In genomic region chr4:151407466-151408379, GRCh38 we compare ENCODE assay signal across 8 cellular contexts. TPM values are rescaled to one million over a fixed set of nuclear protein-coding genes. Genes with fewer than 3 reads are reported as not detected.
A peak's percentile ranks its signal among the peaks of the same experiment; 100 is the strongest.
DNase-seq lines count a peak whose midpoint lies in the region; ATAC-seq and TF ChIP-seq lines count a peak whose summit lies in the region.

No MANE protein-coding gene starts in this region.

- H3K9me3 Mint-ChIP-seq in Caco-2 (ENCODE audit: unreplicated experiment) (no peaks in the 10 kb centered on the region), activated B cell treated with CpG ODN at 0.5 μM for 24 hours (no peaks in the 10 kb centered on the region), nephron (no peaks in the 10 kb centered on the region)

- peak overlapping the region; percentile 86 for H3K4me3 Mint-ChIP-seq in Caco-2 (ENCODE audit: unreplicated experiment)
- peak overlapping the region; percentile 86 for H3K4me3 Mint-ChIP-seq in activated B cell treated with CpG ODN at 0.5 μM for 24 hours
- H3K4me3 Mint-ChIP-seq in nephron = peak overlapping the region; percentile 91 to 92 (median 91)

- peak in 1 of 2 experiments; percentile 6 for TF ChIP-seq CTCF in Caco-2 (IDR thresholded peaks at IDR 0.05; ENCODE audit: insufficient read depth in 1 of 2, low read depth in 1 of 2, low read length in 1 of 2, severe bottlenecking in 1 of 2, unreplicated experiment in 1 of 2)
- TF ChIP-seq CTCF in activated B cell treated with CpG ODN at 0.5 μM for 24 hours (IDR thresholded peaks at IDR 0.05) = no peak
- no peak for TF ChIP-seq CTCF in nephron (IDR thresholded peaks at IDR 0.05; ENCODE audit: unreplicated experiment in 3 of 3)

- H3K4me3 ChIP-seq in Caco-2 (ENCODE audit: low read depth, low read length) (peak overlapping the region; percentile 71), esophagus (ENCODE audit: low read depth in 1 of 2, low read length in 2 of 2) (peak overlapping the region; percentile 68 to 79)

- H3K27me3 Mint-ChIP-seq in Caco-2 (ENCODE audit: insufficient read depth, unreplicated experiment) (no peaks in the 10 kb centered on the region), activated B cell treated with CpG ODN at 0.5 μM for 24 hours (peaks cover 30% of the 10 kb centered on the region), nephron (ENCODE audit: low read depth) (peaks cover 44% of the 10 kb centered on the region)

- H3K4me1 ChIP-seq in Caco-2 = peaks cover 11% of the 10 kb centered on the region; the same call in 1 of the 2 replicates
- H3K4me1 ChIP-seq in esophagus (ENCODE audit: control insufficient read depth in 2 of 2, insufficient read depth in 2 of 2, low read length in 1 of 2) = no peaks in the 10 kb centered on the region

- H3K27me3 ChIP-seq in Caco-2 (replicated peaks; ENCODE audit: control insufficient read depth, insufficient read depth, low read length) (no peaks in the 10 kb centered on the region), esophagus (ENCODE audit: control insufficient read depth in 1 of 2, insufficient read depth in 2 of 2, low read length in 2 of 2) (no peaks in the 10 kb centered on the region)

- H3K27ac Mint-ChIP-seq in Caco-2 (ENCODE audit: unreplicated experiment) = peak overlapping the region; percentile 85
- H3K27ac Mint-ChIP-seq in activated B cell treated with CpG ODN at 0.5 μM for 24 hours = no peak overlapping the region
- H3K27ac Mint-ChIP-seq in nephron = peak overlapping the region; percentile 70 to 93 (median 93)

- H3K27ac ChIP-seq in esophagus (ENCODE audit: low read depth in 2 of 2, low read length in 1 of 2) = peak overlapping the region; percentile 92 to 95

- H3K4me1 Mint-ChIP-seq in Caco-2 (ENCODE audit: low read depth, unreplicated experiment) = no peaks in the 10 kb centered on the region
- peaks cover 24% of the 10 kb centered on the region for H3K4me1 Mint-ChIP-seq in activated B cell treated with CpG ODN at 0.5 μM for 24 hours
- H3K4me1 Mint-ChIP-seq in nephron = peaks cover 25% of the 10 kb centered on the region

- H3K36me3 ChIP-seq in Caco-2 (ENCODE audit: control insufficient read depth, insufficient read depth, low read length) = no peaks in the 10 kb centered on the region
- no peaks in the 10 kb centered on the region for H3K36me3 ChIP-seq in esophagus (ENCODE audit: control insufficient read depth in 2 of 2, insufficient read depth in 2 of 2, low read length in 1 of 2)

- H3K36me3 Mint-ChIP-seq in Caco-2 (ENCODE audit: insufficient read depth, unreplicated experiment) = peaks cover 5% of the 10 kb centered on the region
- H3K36me3 Mint-ChIP-seq in activated B cell treated with CpG ODN at 0.5 μM for 24 hours (ENCODE audit: low read depth) = no peaks in the 10 kb centered on the region
- peaks cover under 1% of the 10 kb centered on the region for H3K36me3 Mint-ChIP-seq in nephron (ENCODE audit: low read depth)

- H3K9me3 ChIP-seq in Caco-2 = no peaks in the 10 kb centered on the region
- H3K9me3 ChIP-seq in esophagus (ENCODE audit: control insufficient read depth in 2 of 2, insufficient read depth in 1 of 2, low read depth in 1 of 2, low read length in 1 of 2) = no peaks in the 10 kb centered on the region

- DNase-seq in Caco-2 (peak in 1 of 2 experiments; percentile 25), activated B cell treated with CpG ODN at 0.5 μM for 24 hours (peak; percentile 21), islet precursor cell (no peak), hepatic stellate cell (ENCODE audit: low spot score) (no peak)

- 16 to 18% methylated on average over 29 of the region's 29 CpGs for WGBS in esophagus, 2 donors

- BruUV-seq in Caco-2 (replicated peaks; lab: Mats Ljungman, UMichigan) = no TSS peak

- intact Hi-C loops in Caco-2 (cut with micrococcal nuclease; ENCODE audit: unreplicated experiment) = loop anchor here (1.0 to 5.0 kb wide), 2 partner anchors 45 to 195 kb away; no protein-coding TSS in a partner anchor
- intact Hi-C loops in activated B cell treated with CpG ODN at 0.5 μM for 24 hours (cut with micrococcal nuclease) = loop anchor here (2.0 to 5.0 kb wide), 3 partner anchors 310 to 390 kb away; partner anchors contain the start of genes GATB, LRBA and RPS3A

- ATAC-seq in GM19463 (IDR thresholded peaks at IDR 0.05; ENCODE audit: unreplicated experiment) (peak; percentile 74), HG03460 (IDR thresholded peaks at IDR 0.05; ENCODE audit: unreplicated experiment) (peak; percentile 83), activated B cell treated with CpG ODN at 0.5 μM for 24 hours (ENCODE audit: low read depth) (peak; percentile 25)

- POLR2A ChIA-PET in Caco-2 (lab: Charles Lee) (interaction anchor here (0.6 to 0.8 kb wide), 3 partner anchors 82 to 312 kb away, joined by 4 to 8 read pairs (median 5); partner anchors contain the start of gene SH3D19), activated B cell treated with CpG ODN at 0.5 μM for 24 hours (lab: Charles Lee) (no interaction called here)

- CTCF ChIA-PET in Caco-2 (lab: Charles Lee) = no interaction called here
- CTCF ChIA-PET in activated B cell treated with CpG ODN at 0.5 μM for 24 hours (lab: Charles Lee) = no interaction called here

RNA-seq across cellular contexts. Expression of gene FHIP1A, which starts 1.3 kb away (rescaled TPM):
- total RNA-seq in Caco-2 (2022) = 18.9 and 22.3 TPM in 2 replicates
- 0.04 and 0.07 TPM in 2 replicates for total RNA-seq in activated B cell treated with CpG ODN at 0.5 μM for 24 hours
- 1 to 10 TPM; 4.6 to 5.4 TPM for polyA plus RNA-seq in esophagus

Comparison
In these comparisons a context has a peak if more than half of its experiments do, and no peak if none do; other contexts are left out.
1. ATAC-seq: peak in every context shown above with its lines; median percentile 83 in HG03460; 74 in GM19463; 25 in activated B cell treated with CpG ODN at 0.5 μM for 24 hours.
2. RNA of gene FHIP1A, which starts 1.3 kb away (total RNA-seq): 18.9 to 22.3 TPM in Caco-2; 0.04 to 0.07 TPM in activated B cell treated with CpG ODN at 0.5 μM for 24 hours; every median in the first group is over 10 times any median in the second.
3. Peak in every context shown above with its lines, with median percentiles within 50 percentile points of each other: H3K4me3 Mint-ChIP-seq.